Comparison of ENCODE assay signal across 2 cellular contexts in genomic region chr9:78860806-78861475, GRCh38.
TF ChIP-seq lines count a peak whose summit lies in the region.

No MANE protein-coding gene starts in this region.

TF ChIP-seq in SK-N-SH, 30 proteins besides CTCF, POLR2A, EP300 and RAD21 (continued from another document):
- no peak for TF ChIP-seq IRF3 (IDR thresholded peaks at IDR 0.05; ENCODE audit: low read depth, low read length)
- peak; percentile 43; the same call in 1 of the 2 replicates for TF ChIP-seq MAX (IDR thresholded peaks at IDR 0.05; ENCODE audit: low read depth)
- TF ChIP-seq YY1 (IDR thresholded peaks at IDR 0.05; ENCODE audit: low read depth): no peak
- TF ChIP-seq JUND (IDR thresholded peaks at IDR 0.05): no peak

TF ChIP-seq in SK-N-SH treated with all-trans-retinoic acid at 6 μM for 48 hours, 23 proteins besides CTCF, POLR2A, EP300 and RAD21 (continued from another document):
- TF ChIP-seq CSRNP3 (CRISPR knock-in tag; IDR thresholded peaks at IDR 0.05): no peak
- no peak for TF ChIP-seq RARB (CRISPR knock-in tag; IDR thresholded peaks at IDR 0.05)
- no peak for TF ChIP-seq TOX (CRISPR knock-in tag; IDR thresholded peaks at IDR 0.05; ENCODE audit: borderline replicate concordance)
- no peak for TF ChIP-seq ESRRG (CRISPR knock-in tag; IDR thresholded peaks at IDR 0.05)
- no peak for TF ChIP-seq ZC3H10 (CRISPR knock-in tag; IDR thresholded peaks at IDR 0.05)
- TF ChIP-seq BACH2 (CRISPR knock-in tag; IDR thresholded peaks at IDR 0.05; ENCODE audit: borderline replicate concordance): no peak
- no peak for TF ChIP-seq ZNF565 (CRISPR knock-in tag; conservative IDR thresholded peaks at IDR 0.05; ENCODE audit: low read depth)
- TF ChIP-seq POU6F1 (CRISPR knock-in tag; IDR thresholded peaks at IDR 0.05; ENCODE audit: borderline replicate concordance, low read depth): no peak
- TF ChIP-seq PATZ1 (CRISPR knock-in tag; IDR thresholded peaks at IDR 0.05; ENCODE audit: borderline replicate concordance): no peak
- no peak for TF ChIP-seq TCF4 (CRISPR knock-in tag; IDR thresholded peaks at IDR 0.05; ENCODE audit: borderline replicate concordance)
- TF ChIP-seq PPARA (CRISPR knock-in tag; IDR thresholded peaks at IDR 0.05; ENCODE audit: borderline replicate concordance): no peak
- no peak for TF ChIP-seq ZFP3 (CRISPR knock-in tag; IDR thresholded peaks at IDR 0.05)
- no peak for TF ChIP-seq ARNTL (CRISPR knock-in tag; IDR thresholded peaks at IDR 0.05; ENCODE audit: borderline replicate concordance, low read depth)
- no peak for TF ChIP-seq CSDC2 (CRISPR knock-in tag; IDR thresholded peaks at IDR 0.05)
- no peak for TF ChIP-seq ZNF70 (CRISPR knock-in tag; IDR thresholded peaks at IDR 0.05)
- TF ChIP-seq ZFP30 (CRISPR knock-in tag; IDR thresholded peaks at IDR 0.05): no peak
